In genomic region chr15:76337739-76338554, GRCh38 we compare ENCODE assay signal across 1 cellular context.
TF ChIP-seq lines count a peak whose summit lies in the region.

No MANE protein-coding gene starts in this region.

TF ChIP-seq in HepG2, 621 proteins besides CTCF, POLR2A, EP300 and RAD21 (continued from another document and continues in another):
- TF ChIP-seq ZNF607 (CRISPR knock-in tag; IDR thresholded peaks at IDR 0.05; ENCODE audit: borderline replicate concordance) (peak; percentile 60; the same call in 1 of the 2 replicates), ZBTB40 (IDR thresholded peaks at IDR 0.05) (no peak), ZBTB40 (CRISPR knock-in tag; IDR thresholded peaks at IDR 0.05) (peak; percentile 88), SOX5 (CRISPR knock-in tag; IDR thresholded peaks at IDR 0.05; ENCODE audit: borderline replicate concordance) (no peak), TEAD2 (CRISPR knock-in tag; IDR thresholded peaks at IDR 0.05) (no peak), ELF3 (CRISPR knock-in tag; IDR thresholded peaks at IDR 0.05) (no peak; the same call in 1 of the 2 replicates), TRIM24 (CRISPR knock-in tag; IDR thresholded peaks at IDR 0.05) (no peak), ZNF276 (CRISPR knock-in tag; IDR thresholded peaks at IDR 0.05; ENCODE audit: low read depth) (peak; percentile 66; the same call in 1 of the 2 replicates), ARID4A (CRISPR knock-in tag; IDR thresholded peaks at IDR 0.05; ENCODE audit: borderline replicate concordance) (peak; percentile 70), ZNF362 (CRISPR knock-in tag; IDR thresholded peaks at IDR 0.05; ENCODE audit: borderline replicate concordance) (no peak), ZUFSP (CRISPR knock-in tag; IDR thresholded peaks at IDR 0.05; ENCODE audit: borderline replicate concordance) (no peak), ZNF136 (CRISPR knock-in tag; IDR thresholded peaks at IDR 0.05; ENCODE audit: low read depth) (no peak), MEF2D (CRISPR knock-in tag; IDR thresholded peaks at IDR 0.05) (0 out of 2 replicates have a peak, but pooled peaks have one; percentile 39), ZBTB25 (CRISPR knock-in tag; IDR thresholded peaks at IDR 0.05) (0 out of 2 replicates have a peak, but pooled peaks have one; percentile 31), SIN3A (IDR thresholded peaks at IDR 0.05; ENCODE audit: borderline replicate concordance, low read depth, low read length) (peak; percentile 18; the same call in 1 of the 2 replicates), ZNF674 (CRISPR knock-in tag; IDR thresholded peaks at IDR 0.05; ENCODE audit: low read depth) (no peak), HOXA3 (CRISPR knock-in tag; IDR thresholded peaks at IDR 0.05) (peak; percentile 75), CSRNP1 (CRISPR knock-in tag; IDR thresholded peaks at IDR 0.05) (peak; percentile 89), ZBTB49 (CRISPR knock-in tag; IDR thresholded peaks at IDR 0.05; ENCODE audit: borderline replicate concordance) (no peak), GFI1 (CRISPR knock-in tag; IDR thresholded peaks at IDR 0.05; ENCODE audit: borderline replicate concordance) (no peak), CREBL2 (CRISPR knock-in tag; IDR thresholded peaks at IDR 0.05; ENCODE audit: borderline replicate concordance) (no peak), ZBTB8A (CRISPR knock-in tag; IDR thresholded peaks at IDR 0.05; ENCODE audit: borderline replicate concordance, low read depth) (no peak), RFX1 (IDR thresholded peaks at IDR 0.05) (no peak), MYPOP (CRISPR knock-in tag; IDR thresholded peaks at IDR 0.05) (0 out of 2 replicates have a peak, but pooled peaks have one; percentile 63), NR2F2 (IDR thresholded peaks at IDR 0.05; ENCODE audit: borderline replicate concordance, low read depth) (no peak), ZNF879 (CRISPR knock-in tag; IDR thresholded peaks at IDR 0.05) (peak; percentile 95), CBFB (CRISPR knock-in tag; IDR thresholded peaks at IDR 0.05) (peak; percentile 37; the same call in 1 of the 2 replicates), ZNF383 (CRISPR knock-in tag; IDR thresholded peaks at IDR 0.05; ENCODE audit: borderline replicate concordance) (no peak)
